In the genomic region with DNA sequence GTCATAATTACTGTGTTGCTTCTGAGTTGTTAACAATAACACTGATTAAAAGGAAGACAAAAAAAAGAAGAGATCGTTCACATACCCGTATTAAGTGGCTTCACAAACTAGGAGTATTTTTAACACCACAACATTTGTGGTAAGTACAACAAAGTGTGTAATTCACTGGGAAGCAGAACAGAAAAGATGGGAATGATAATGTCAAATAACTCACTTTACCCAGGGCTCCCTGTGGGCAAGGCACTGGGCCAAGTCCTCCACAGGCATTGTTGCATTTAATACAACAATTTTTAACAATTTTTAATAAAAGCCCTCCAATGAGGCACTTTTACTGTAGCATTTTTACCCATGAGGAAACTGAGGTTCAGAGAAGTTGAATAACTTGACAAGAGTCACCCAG, we compare ENCODE assay signal across 30 cellular contexts.
"Had no signal": no experiment of that assay in that cellular context is flagged by ENCODE, and none has a peak within 500 bp of the region (broad histone marks: within the 10 kb centered on the region; RNA-seq: fewer than 3 reads in every experiment).

No MANE protein-coding gene starts in this region.

- H3K36me3 ChIP-seq: adrenal gland, ascending aorta, brain microvascular endothelial cell, breast epithelium, cardiac muscle cell had no signal

- H3K4me3 ChIP-seq: adrenal gland, ascending aorta, body of pancreas, breast epithelium, cardiac muscle cell had no signal

- H3K9me3 ChIP-seq: adrenal gland, ascending aorta, body of pancreas, breast epithelium had no signal

- ATAC-seq: activated naive CD4-positive, alpha-beta T cell treated with anti-CD3 and anti-CD28 coated beads, Interleukin-2, amount 50 U/mL, for 72 hours; activated naive CD8-positive, alpha-beta T cell treated with anti-CD3 and anti-CD28 coated beads, Interleukin-2, amount 50 U/mL, for 24 hours; activated T-cell treated with anti-CD3 and anti-CD28 coated beads, Interleukin-2, amount 50 U/mL, for 4 hours; activated T-cell treated with anti-CD3 and anti-CD28 coated beads, Interleukin-2, amount 50 U/mL, for 72 hours; activated T-helper 17 cell treated with anti-CD3 and anti-CD28 coated beads, Interleukin-2, amount 50 U/mL, for 72 hours; body of pancreas had no signal

- H3K27me3 ChIP-seq: adrenal gland, ascending aorta, body of pancreas, brain microvascular endothelial cell, breast epithelium, cardiac muscle cell had no signal

- DNase-seq: activated effector memory CD4-positive, alpha-beta T cell treated with anti-CD3 and anti-CD28 coated beads, Interleukin-2, amount 50 U/mL, for 16 hours; activated effector memory CD4-positive, alpha-beta T cell treated with Interleukin-2 at 50 U/mL for 16 hours; activated gamma-delta T cell; activated gamma-delta T cell treated with Interleukin-2 at 50 U/mL for 16 hours; activated naive CD4-positive, alpha-beta T cell; activated naive CD4-positive, alpha-beta T cell treated with anti-CD3 and anti-CD28 coated beads for 36 hours; activated naive CD4-positive, alpha-beta T cell treated with anti-CD3 and anti-CD28 coated beads, Interleukin-2, amount 10 ng/mL, durations not matched to agents 7 days and 5 days; activated naive CD4-positive, alpha-beta T cell treated with anti-CD3 and anti-CD28 coated beads, Interleukin-2, amount 50 U/mL, for 16 hours; activated naive CD8-positive, alpha-beta T cell treated with anti-CD3 and anti-CD28 coated beads for 36 hours; activated naive CD8-positive, alpha-beta T cell treated with anti-CD3 and anti-CD28 coated beads, Interleukin-2, amount 10 ng/mL, durations not matched to agents 7 days and 5 days; activated naive CD8-positive, alpha-beta T cell treated with anti-CD3 and anti-CD28 coated beads, Interleukin-2, amount 50 U/mL, for 24 hours; activated T-cell treated with anti-CD3 and anti-CD28 coated beads, Interleukin-2, amount 50 U/mL, for 24 hours; activated T-cell treated with anti-CD3 and anti-CD28 coated beads, Interleukin-2, amount 50 U/mL, for 4 hours; activated T-cell treated with anti-CD3 and anti-CD28 coated beads, Interleukin-2, amount 50 U/mL, for 48 hours; activated T-cell treated with anti-CD3 and anti-CD28 coated beads, Interleukin-2, amount 50 U/mL, for 72 hours; adrenal gland; amniotic stem cell; amygdala; anterior cingulate cortex; aorta; body of pancreas; brain microvascular endothelial cell; caudate nucleus; central memory CD4-positive, alpha-beta T cell; cerebellar nuclear complex had no signal

- H3K4me1 ChIP-seq: adrenal gland, ascending aorta, body of pancreas, breast epithelium had no signal

- H3K27ac ChIP-seq: adrenal gland, ascending aorta, body of pancreas, brain microvascular endothelial cell, breast epithelium, cardiac muscle cell had no signal
